Comparison of ENCODE assay signal across 19 cellular contexts in genomic region chr4:95092762-95093161, GRCh38.
DNase-seq lines count a peak whose midpoint lies in the region; ATAC-seq and TF ChIP-seq lines count a peak whose summit lies in the region.
"Had no signal": no experiment of that assay in that cellular context is flagged by ENCODE, and none has a peak within 500 bp of the region (broad histone marks: within the 10 kb centered on the region; RNA-seq: fewer than 3 reads in every experiment).

No MANE protein-coding gene starts in this region.

- H3K4me2 ChIP-seq in DND-41 (ENCODE audit: insufficient read depth, low read length) (peak overlapping the region; percentile 63), PC-3 (ENCODE audit: low read length) (peak overlapping the region; percentile 74)
- H3K4me2 ChIP-seq: PC-9, smooth muscle cell had no signal

- intact Hi-C loops in PC-3 (cut with micrococcal nuclease), result no loop called here

- no peaks in the 10 kb centered on the region for H3F3A ChIP-seq in PC-3 (ENCODE audit: low read length, unreplicated experiment)

- peaks cover 89% of the 10 kb centered on the region for H3K79me2 ChIP-seq in DND-41 (ENCODE audit: insufficient read depth, low read length)
- peaks cover 7% of the 10 kb centered on the region; the same call in 1 of the 2 replicates for H3K79me2 ChIP-seq in PC-3 (ENCODE audit: low read length)

- H3K27ac ChIP-seq in DND-41 (ENCODE audit: low read length) (peak overlapping the region; percentile 94), PC-3 (ENCODE audit: low read length) (peak overlapping the region; percentile 97), gastroesophageal sphincter (no peak overlapping the region)
- H3K27ac ChIP-seq: colonic mucosa, esophagus muscularis mucosa, heart right ventricle, PC-9 had no signal

- H3K4me3 ChIP-seq in DND-41 (ENCODE audit: low read depth in 1 of 2, low read length in 2 of 2), result peak overlapping the region; percentile 51 to 56; a peak in 3 of 4 replicates
- H3K4me3 ChIP-seq in PC-3 (ENCODE audit: low read length), result peak overlapping the region; percentile 37
- H3K4me3 ChIP-seq in gastroesophageal sphincter, result no peak overlapping the region
- H3K4me3 ChIP-seq: colonic mucosa, esophagus muscularis mucosa, heart right ventricle, PC-9, smooth muscle cell had no signal

- TF ChIP-seq EP300 in gastroesophageal sphincter (IDR thresholded peaks at IDR 0.05), result no peak

- no peaks in the 10 kb centered on the region for H3K27me3 ChIP-seq in DND-41 (ENCODE audit: insufficient read depth, low read length, poor library complexity)
- H3K27me3 ChIP-seq in PC-3 (ENCODE audit: low read length), result no peaks in the 10 kb centered on the region
- no peaks in the 10 kb centered on the region for H3K27me3 ChIP-seq in gastroesophageal sphincter
- H3K27me3 ChIP-seq: colonic mucosa, esophagus muscularis mucosa, heart right ventricle had no signal

- H3K27ac Mint-ChIP-seq in activated naive CD4-positive, alpha-beta T cell treated with anti-CD3 and anti-CD28 coated beads, Interleukin-2, amount 50 U/mL, for 72 hours, result no peak overlapping the region
- H3K27ac Mint-ChIP-seq: activated T-helper 2 cell treated with anti-CD3 and anti-CD28 coated beads, Interferon-gamma antibody, Interleukin-2, Interleukin-4, amounts not matched to agents 10 μg/mL and 5 μg/mL and 100 μg/mL, durations not matched to agents 14 hours and 24 hours and 36 hours; mesothelial cell of epicardium had no signal

- no peaks in the 10 kb centered on the region for H3K36me3 ChIP-seq in DND-41 (ENCODE audit: insufficient read depth, low read length)
- H3K36me3 ChIP-seq in PC-3 (ENCODE audit: low read depth, low read length), result no peaks in the 10 kb centered on the region
- H3K36me3 ChIP-seq in gastroesophageal sphincter, result no peaks in the 10 kb centered on the region
- H3K36me3 ChIP-seq: colonic mucosa, esophagus muscularis mucosa, heart right ventricle had no signal

- no peaks in the 10 kb centered on the region for H3K9me3 Mint-ChIP-seq in activated naive CD4-positive, alpha-beta T cell treated with anti-CD3 and anti-CD28 coated beads, Interleukin-2, amount 50 U/mL, for 72 hours
- H3K9me3 Mint-ChIP-seq: activated T-helper 2 cell treated with anti-CD3 and anti-CD28 coated beads, Interferon-gamma antibody, Interleukin-2, Interleukin-4, amounts not matched to agents 10 μg/mL and 5 μg/mL and 100 μg/mL, durations not matched to agents 14 hours and 24 hours and 36 hours; mesothelial cell of epicardium had no signal

- DNase-seq in DND-41 (peak; percentile 62), NCI-H1417 treated with DMSO at 0.1 percent for 48 hours (lab: John Stamatoyannopoulos, UW) (peak; percentile 11), PC-3 (peak; percentile 57), myocyte (ENCODE audit: low read depth) (peak; percentile 32), middle frontal gyrus (ENCODE audit: extremely low spot score, low spot score) (no peak)
- no peak for DNase-seq in activated naive CD4-positive, alpha-beta T cell treated with anti-CD3 and anti-CD28 coated beads, Interleukin-2, amount 50 U/mL, for 72 hours (ENCODE audit: low spot score in 2 of 2)
- DNase-seq: anterior cingulate cortex; colonic mucosa; heart right ventricle; kidney; PC-9; stimulated activated naive CD8-positive, alpha-beta T cell treated with anti-CD3 and anti-CD28 coated beads, Interleukin-15, Interleukin-2, amounts not matched to agents 100 U/mL and 50 U/mL, for 24 hours; SW 1271 had no signal

- peak overlapping the region; percentile 57; the same call in 1 of the 2 replicates for H2AFZ ChIP-seq in DND-41 (ENCODE audit: low read depth, low read length)
- H2AFZ ChIP-seq in PC-3 (ENCODE audit: low read length), result no peak overlapping the region; the same call in 1 of the 2 replicates
- H2AFZ ChIP-seq: PC-9 had no signal

- no peaks in the 10 kb centered on the region for H3K9me3 ChIP-seq in DND-41 (ENCODE audit: insufficient read depth, low read length, severe bottlenecking)
- no peaks in the 10 kb centered on the region for H3K9me3 ChIP-seq in PC-3 (ENCODE audit: low read length)
- no peaks in the 10 kb centered on the region for H3K9me3 ChIP-seq in gastroesophageal sphincter
- H3K9me3 ChIP-seq: colonic mucosa, esophagus muscularis mucosa, heart right ventricle had no signal

- H3K9ac ChIP-seq in DND-41 (ENCODE audit: low read depth, low read length) (peak overlapping the region; percentile 67), PC-3 (ENCODE audit: low read length) (peak overlapping the region; percentile 83)

- H3K9me2 ChIP-seq in PC-3 (replicated peaks; ENCODE audit: low read length), result no peaks in the 10 kb centered on the region

- CTCF ChIA-PET in PC-3 (lab: Charles Lee), result no interaction called here

- H3K4me1 ChIP-seq in DND-41 (ENCODE audit: insufficient read depth, low read length) (peaks cover 74% of the 10 kb centered on the region), PC-3 (ENCODE audit: insufficient read depth, low read length) (peaks cover 61% of the 10 kb centered on the region), gastroesophageal sphincter (peaks cover 0 to 45% (median 0%) of the 10 kb centered on the region in 3 donors)
- H3K4me1 ChIP-seq: colonic mucosa had no signal

- no peaks in the 10 kb centered on the region for H3K36me3 Mint-ChIP-seq in activated naive CD4-positive, alpha-beta T cell treated with anti-CD3 and anti-CD28 coated beads, Interleukin-2, amount 50 U/mL, for 72 hours
- H3K36me3 Mint-ChIP-seq: mesothelial cell of epicardium had no signal

- peak; percentile 33 for ATAC-seq in DND-41 (ENCODE audit: insufficient read depth, low read depth)
- ATAC-seq in PC-3, result no peak
- ATAC-seq in activated naive CD4-positive, alpha-beta T cell treated with anti-CD3 and anti-CD28 coated beads, Interleukin-2, amount 50 U/mL, for 72 hours, result no peak
- ATAC-seq in HG03571 (IDR thresholded peaks at IDR 0.05; ENCODE audit: unreplicated experiment), result no peak
- ATAC-seq in gastroesophageal sphincter, result no peak
- ATAC-seq: heart right ventricle; stimulated activated naive CD8-positive, alpha-beta T cell treated with anti-CD3 and anti-CD28 coated beads, Interleukin-15, Interleukin-2, amounts not matched to agents 100 U/mL and 50 U/mL, for 24 hours had no signal

- WGBS in gastroesophageal sphincter (ENCODE audit: low coverage in 1 of 2), 2 donors, result 44 to 46% methylated on average over 3 of the region's 3 CpGs

- no peak for TF ChIP-seq POLR2A in gastroesophageal sphincter (IDR thresholded peaks at IDR 0.05)

- POLR2A ChIA-PET in PC-3 (lab: Charles Lee; ENCODE audit: unreplicated experiment), result interaction anchor here (0.6 to 0.7 kb wide), 2 partner anchors 20 to 186 kb away, joined by 3 read pairs; no protein-coding TSS in a partner anchor

- no TSS peak for BruUV-seq in PC-3 (replicated peaks; lab: Mats Ljungman, UMichigan)

- no peak for TF ChIP-seq CTCF in DND-41 (IDR thresholded peaks at IDR 0.05; ENCODE audit: borderline replicate concordance, extremely low read depth, low read length, poor library complexity, severe bottlenecking)
- TF ChIP-seq CTCF in PC-3 (conservative IDR thresholded peaks at IDR 0.05; ENCODE audit: low read depth, low read length), result no peak
- no peak for TF ChIP-seq CTCF in gastroesophageal sphincter (IDR thresholded peaks at IDR 0.05)

- H4K20me1 ChIP-seq in DND-41 (ENCODE audit: insufficient read depth, low read length), result no peaks in the 10 kb centered on the region
- no peaks in the 10 kb centered on the region for H4K20me1 ChIP-seq in PC-3 (ENCODE audit: low read length)

Comparison
In these comparisons a context has a peak if more than half of its experiments do, and no peak if none do; other contexts are left out.
1. DNase-seq: peak in DND-41 (single experiment), NCI-H1417 treated with DMSO at 0.1 percent for 48 hours (single experiment), PC-3 (single experiment) and myocyte (single experiment); none in activated naive CD4-positive, alpha-beta T cell treated with anti-CD3 and anti-CD28 coated beads, Interleukin-2, amount 50 U/mL, for 72 hours (0 of 2) and middle frontal gyrus (single experiment).
2. H3K27ac ChIP-seq: peak in DND-41 (single experiment) and PC-3 (single experiment); none in gastroesophageal sphincter (0 of 4).
3. H3K4me3 ChIP-seq: peak in DND-41 (2 of 2) and PC-3 (single experiment); none in gastroesophageal sphincter (0 of 2).